18 cellular contexts compared by ENCODE assay signal in genomic region chr20:36550797-36551299, GRCh38. TPM values are rescaled to one million over a fixed set of nuclear protein-coding genes. Genes with fewer than 3 reads are reported as not detected.
DNase-seq lines count a peak whose midpoint lies in the region; ATAC-seq, FAIRE-seq and TF ChIP-seq lines count a peak whose summit lies in the region.
"Had no signal": no experiment of that assay in that cellular context is flagged by ENCODE, and none has a peak within 500 bp of the region (broad histone marks: within the 10 kb centered on the region; RNA-seq: fewer than 3 reads in every experiment).

No MANE protein-coding gene starts in this region.

- intact Hi-C loops in HepG2 (cut with micrococcal nuclease; ENCODE audit: unreplicated experiment) = loop anchor here (10.0 kb wide), 1 partner anchor 204 kb away; no protein-coding TSS in a partner anchor

- no peak overlapping the region; the same call in 1 of the 2 replicates for H3K27ac ChIP-seq in H1 (ENCODE audit: low read depth, low read length)
- no peak overlapping the region for H3K27ac ChIP-seq in HepG2 (ENCODE audit: extremely low read length, insufficient read depth, low read length)
- peak overlapping the region; percentile 77 for H3K27ac ChIP-seq in stomach smooth muscle (ENCODE audit: low read length)
- H3K27ac ChIP-seq: body of pancreas had no signal

- H3K23ac ChIP-seq in H1 (ENCODE audit: insufficient read length) = no peak overlapping the region

- no peak overlapping the region for H2BK12ac ChIP-seq in H1 (ENCODE audit: low read depth, low read length)

- H2AK5ac ChIP-seq in H1 (ENCODE audit: low read depth, low read length) = no peak overlapping the region

- no peak for TF ChIP-seq EP300 in H1 (IDR thresholded peaks at IDR 0.05; ENCODE audit: borderline replicate concordance in 1 of 2, low read depth in 2 of 2, low read length in 2 of 2)
- no peak for TF ChIP-seq EP300 in HepG2 (IDR thresholded peaks at IDR 0.05; ENCODE audit: low read depth in 2 of 2, low read length in 2 of 2)
- no peak for TF ChIP-seq EP300 in HepG2 (CRISPR knock-in tag; IDR thresholded peaks at IDR 0.05; ENCODE audit: borderline replicate concordance)

- no peak for TF ChIP-seq CTCF in H1 (IDR thresholded peaks at IDR 0.05; ENCODE audit: control extremely low read depth in 1 of 3, insufficient read depth in 1 of 3, low read depth in 1 of 3, low read length in 3 of 3)
- no peak for TF ChIP-seq CTCF in HepG2 (CRISPR knock-in tag; IDR thresholded peaks at IDR 0.05)

- 86% methylated on average over 14 of the region's 14 CpGs; no CpG with 5 or more reads in 1 of the 2 experiments for WGBS in H1 (ENCODE audit: extremely low coverage in 1 of 2, insufficient coverage in 1 of 2, insufficient read length in 1 of 2, insufficient replicate concordance in 2 of 2, low coverage in 1 of 2, low lambda C conversion rate in 2 of 2, missing lambda C conversion rate in 1 of 2), 2 experiments
- WGBS in HepG2 (ENCODE audit: low lambda C conversion rate) = 84% methylated on average over 13 of the region's 14 CpGs

- peak; percentile 57 for DNase-seq in HK-2 (ENCODE audit: unreplicated experiment)
- no peak for DNase-seq in H1 (ENCODE audit: low read depth in 1 of 2, low spot score in 2 of 2)
- DNase-seq in HepG2 (ENCODE audit: low spot score) = no peak
- no peak for DNase-seq in left lobe of liver (ENCODE audit: low spot score)
- DNase-seq in activated CD4-positive, alpha-beta T cell treated with anti-CD3 and anti-CD28 coated beads, Interleukin-2, amount 50 U/mL, for 48 hours = no peak
- DNase-seq: activated CD4-positive, CD25-positive, alpha-beta regulatory T cell treated with anti-CD3 and anti-CD28 coated beads, Interleukin-2, amount 50 U/mL, for 72 hours; activated T-cell treated with anti-CD3 and anti-CD28 coated beads, Interleukin-2, amount 50 U/mL, for 24 hours; body of pancreas; NCI-H1105; NCI-H226; OCI-M1; stimulated activated CD4-positive, alpha-beta T cell treated with anti-CD3 and anti-CD28 coated beads, Interleukin-15, amount 100 ng/mL, for 24 hours; T-helper 1 cell had no signal

- no peak for FAIRE-seq in H1 (lab: Jason Lieb, UNC)
- no peak for FAIRE-seq in HepG2 (lab: Jason Lieb, UNC)
- FAIRE-seq: endometrium had no signal

- peaks cover 2% of the 10 kb centered on the region; the same call in 1 of the 2 replicates for H3K79me1 ChIP-seq in H1 (ENCODE audit: low read depth, low read length)

- no peak overlapping the region; the same call in 1 of the 2 replicates for H2BK5ac ChIP-seq in H1 (ENCODE audit: low read depth, low read length)

- no peak overlapping the region for H3K56ac ChIP-seq in H1 (replicated peaks; ENCODE audit: insufficient read length, low read depth, low read length)

- H4K20me1 ChIP-seq in H1 (replicated peaks in 1 of 2; ENCODE audit: control insufficient read depth in 1 of 2, insufficient read depth in 2 of 2, low read length in 2 of 2) = peaks cover 2 to 14% of the 10 kb centered on the region in 2 experiments
- H4K20me1 ChIP-seq in HepG2 (ENCODE audit: insufficient read depth, low read length) = no peaks in the 10 kb centered on the region
- H4K20me1 ChIP-seq: BLaER1 had no signal

- H3K79me2 ChIP-seq in H1 (ENCODE audit: control insufficient read depth in 1 of 2, insufficient read depth in 2 of 2, low read length in 2 of 2) = peaks cover 0 to 13% of the 10 kb centered on the region in 2 experiments; a peak in 1 of 4 replicates
- H3K79me2 ChIP-seq in HepG2 (ENCODE audit: insufficient read depth, low read length) = no peaks in the 10 kb centered on the region

- CTCF ChIA-PET in H1 (lab: Charles Lee; ENCODE audit: partially characterized antibody) = interaction anchor here (0.6 to 3.6 kb wide), 10 partner anchors 9 to 1243 kb away, joined by 3 to 19 read pairs (median 7); partner anchors contain the start of genes MYL9 and RAB5IF
- CTCF ChIA-PET in HepG2 (lab: Yijun Ruan, JAX; ENCODE audit: low intra/inter-chr PET ratio, low total read pairs) = no interaction called here

- H3K27me3 ChIP-seq in H1 (replicated peaks in 1 of 4; ENCODE audit: control insufficient read depth in 3 of 4, extremely low read depth in 1 of 4, insufficient read depth in 3 of 4, low read length in 3 of 4) (no peaks in the 10 kb centered on the region), HepG2 (ENCODE audit: control insufficient read depth in 1 of 2, insufficient read depth in 2 of 2, low read length in 2 of 2) (no peaks in the 10 kb centered on the region), stomach smooth muscle (ENCODE audit: control insufficient read depth in 1 of 2, insufficient read depth in 2 of 2, low read length in 2 of 2) (no peaks in the 10 kb centered on the region)
- H3K27me3 ChIP-seq: BLaER1, body of pancreas had no signal

- BruUV-seq in HepG2 (replicated peaks; lab: Mats Ljungman, UMichigan) = no TSS peak

- peak overlapping the region; percentile 80; the same call in 1 of the 2 replicates for H4K8ac ChIP-seq in H1 (ENCODE audit: extremely low read depth, insufficient read depth, low read length)

- no peak overlapping the region for H2BK15ac ChIP-seq in H1 (ENCODE audit: low read length)

- TF ChIP-seq RAD21 in H1 (IDR thresholded peaks at IDR 0.05 in 1 of 2, conservative IDR thresholded peaks at IDR 0.05 in 1 of 2; ENCODE audit: low read depth in 2 of 2, low read length in 2 of 2) = no peak
- no peak for TF ChIP-seq RAD21 in HepG2 (CRISPR knock-in tag; IDR thresholded peaks at IDR 0.05)

- no peak overlapping the region for H3K18ac ChIP-seq in H1 (ENCODE audit: extremely low read depth, low read length)

- H2BK120ac ChIP-seq in H1 (replicated peaks; ENCODE audit: low read depth, low read length) = no peak overlapping the region

- H3K9me3 ChIP-seq in H1 (ENCODE audit: insufficient read depth in 2 of 2, low read depth in 1 of 2, low read length in 1 of 2) (no peaks in the 10 kb centered on the region), HepG2 (ENCODE audit: low read length) (no peaks in the 10 kb centered on the region), stomach smooth muscle (ENCODE audit: control insufficient read depth in 2 of 2, low read length in 2 of 2) (no peaks in the 10 kb centered on the region)
- H3K9me3 ChIP-seq: BLaER1, body of pancreas had no signal

- no peak overlapping the region for H2BK20ac ChIP-seq in H1 (ENCODE audit: low read length)

- in situ Hi-C loops in HepG2 (cut with HindIII; ENCODE audit: extremely low pct_ligation_motif_present, low pct_unique_long_range_greater_than_20kb) = no loop called here

- no peak overlapping the region for H3K4ac ChIP-seq in H1 (replicated peaks; ENCODE audit: insufficient read length, low read depth, low read length)

- H2AFZ ChIP-seq in H1 (ENCODE audit: low read length) (no peak overlapping the region), HepG2 (ENCODE audit: low read length) (no peak overlapping the region)

- TF ChIP-seq POLR2A in H1 (IDR thresholded peaks at IDR 0.05; ENCODE audit: control extremely low read depth in 1 of 2, low read depth in 2 of 2, low read length in 2 of 2) = 0 out of 3 replicates have a peak, but pooled peaks of 1 of the 2 experiments have one; percentile 15
- no peak for TF ChIP-seq POLR2A in HepG2 (IDR thresholded peaks at IDR 0.05; ENCODE audit: insufficient read depth in 1 of 2, low read depth in 2 of 2, low read length in 2 of 2)

- no peaks in the 10 kb centered on the region for H3K23me2 ChIP-seq in H1 (ENCODE audit: low read depth, low read length)

- H3K4me3 ChIP-seq in H1 (ENCODE audit: extremely low read depth in 1 of 4, insufficient read depth in 2 of 4, low read depth in 3 of 4, low read length in 4 of 4) (no peak overlapping the region), HepG2 (replicated peaks in 1 of 3; ENCODE audit: insufficient read depth in 1 of 3, low read depth in 2 of 3, low read length in 3 of 3) (no peak overlapping the region; a peak in 1 of 6 replicates), stomach smooth muscle (ENCODE audit: low read length in 2 of 2) (no peak overlapping the region)
- H3K4me3 ChIP-seq: BLaER1, body of pancreas had no signal

- H3K4me1 ChIP-seq in H1 (replicated peaks in 1 of 4; ENCODE audit: control insufficient read depth in 3 of 4, insufficient read depth in 4 of 4, low read length in 3 of 4) = no peaks in the 10 kb centered on the region
- peaks cover 51% of the 10 kb centered on the region for H3K4me1 ChIP-seq in HepG2 (ENCODE audit: insufficient read depth, low read length)
- H3K4me1 ChIP-seq in stomach smooth muscle (ENCODE audit: control insufficient read depth, insufficient read depth, low read length) = peaks cover 46% of the 10 kb centered on the region
- H3K4me1 ChIP-seq: body of pancreas had no signal

- no peak overlapping the region for H3K9ac ChIP-seq in H1 (replicated peaks in 1 of 4; ENCODE audit: extremely low read depth in 1 of 4, low read depth in 3 of 4, low read length in 3 of 4)
- H3K9ac ChIP-seq in HepG2 (ENCODE audit: insufficient read depth, low read depth, low read length) = peak overlapping the region; percentile 39; the same call in 1 of the 2 replicates
- H3K9ac ChIP-seq in stomach smooth muscle (ENCODE audit: low read length in 2 of 2) = peak overlapping the region in 1 of 2 donors; percentile 21
- H3K9ac ChIP-seq: BLaER1 had no signal

- H3K36me3 ChIP-seq in H1 (ENCODE audit: control insufficient read depth in 2 of 4, insufficient read depth in 4 of 4, low read length in 3 of 4) (peaks cover 0 to 2% (median 0%) of the 10 kb centered on the region in 4 experiments; a peak in 3 of 8 replicates), HepG2 (replicated peaks in 1 of 2; ENCODE audit: control insufficient read depth in 1 of 2, insufficient read depth in 2 of 2, low read length in 2 of 2) (no peaks in the 10 kb centered on the region), stomach smooth muscle (ENCODE audit: control insufficient read depth in 2 of 2, insufficient read depth in 2 of 2, low read length in 2 of 2) (peaks cover 29% of the 10 kb centered on the region in 2 donors)
- H3K36me3 ChIP-seq: BLaER1 had no signal

- H3K14ac ChIP-seq in H1 (ENCODE audit: insufficient read length) = no peak overlapping the region

- ATAC-seq in HepG2 (no peak), GM21360 (IDR thresholded peaks at IDR 0.05; ENCODE audit: unreplicated experiment) (no peak), HG03108 (IDR thresholded peaks at IDR 0.05; ENCODE audit: unreplicated experiment) (no peak), left lobe of liver (no peak)

- no peak overlapping the region for H4K91ac ChIP-seq in H1 (replicated peaks; ENCODE audit: insufficient read length, low read length)

- H3K4me2 ChIP-seq in H1 (ENCODE audit: insufficient read depth in 1 of 2, low read depth in 2 of 2, low read length in 2 of 2) (no peak overlapping the region), HepG2 (ENCODE audit: low read depth, low read length) (0 out of 2 replicates have a peak overlapping the region, but pooled peaks have one; percentile 38)
- H3K4me2 ChIP-seq: BLaER1 had no signal

- POLR2A ChIA-PET in H1 (lab: Charles Lee; ENCODE audit: partially characterized antibody) (interaction anchor here (0.6 to 3.8 kb wide), 9 partner anchors 9 to 385 kb away, joined by 3 to 13 read pairs (median 4); partner anchors contain the start of genes MYL9 and RAB5IF), HepG2 (lab: Yijun Ruan, JAX) (interaction anchor here (1.4 kb wide), 1 partner anchor 55 kb away, joined by 3 read pairs; the partner anchor contains the start of gene RAB5IF)

- no peak overlapping the region for H4K5ac ChIP-seq in H1 (ENCODE audit: insufficient read length, low read depth, low read length)

RNA-seq across cellular contexts. Expression of gene MYL9, which starts 9.5 kb away (rescaled TPM):
- 193 TPM in 2 replicates for total RNA-seq in H1 (2021; fragmentation: NEBNext Ultra II Directional; extraction: Animal tissue kit (Norgen Biotek cat#: 25700))
- polyA plus RNA-seq in H1 (2011; rRNA removed) (26.8 and 33.6 TPM in 2 replicates), HepG2 (2011; rRNA removed) (0.87 and 1.1 TPM in 2 replicates)
- 26.1 TPM for polyA plus RNA-seq in H1 (2011; cell fraction: cytosol; rRNA removed)
- polyA plus RNA-seq in H1 (2011; cell fraction: nucleus; rRNA removed) = 27.8 TPM
- 116 to 146 TPM (median 142 TPM) in 4 replicates for polyA plus RNA-seq in H1 (2012, experiment 1 of 2)
- polyA plus RNA-seq in H1 (2012, experiment 2 of 2) = 93.0 TPM
- polyA plus RNA-seq in H1 (2013, experiment 1 of 2) = 124 TPM
- polyA plus RNA-seq in H1 (2013, experiment 2 of 2) = 130 TPM
- polyA minus RNA-seq in H1 (2011; rRNA and poly(A)+ RNA removed) = 14.4 and 18.9 TPM in 2 replicates
- polyA minus RNA-seq in H1 (2011; cell fraction: cytosol; rRNA and poly(A)+ RNA removed) = 50.8 TPM
- polyA minus RNA-seq in H1 (2011; cell fraction: nucleus; rRNA and poly(A)+ RNA removed) = 14.0 TPM
- total RNA-seq in HepG2 (2016; rRNA removed; fragmentation: Illumina TruSeq; extraction: Trizol) (2.2 and 2.7 TPM in 2 replicates), left lobe of liver (22.8 TPM)
- total RNA-seq in HepG2 (2016; cell fraction: cytosol; rRNA removed; fragmentation: Illumina TruSeq; extraction: Trizol; ENCODE audit: low read depth) = 0.79 and 0.91 TPM in 2 replicates
- total RNA-seq in HepG2 (2016; cell fraction: insoluble cytoplasmic fraction; rRNA removed; fragmentation: Illumina TruSeq; extraction: Trizol) = 2.5 TPM in 2 replicates
- 1.5 and 2.5 TPM in 2 replicates for total RNA-seq in HepG2 (2016; cell fraction: membrane; rRNA removed; fragmentation: Illumina TruSeq; extraction: Trizol)
- total RNA-seq in HepG2 (2016; cell fraction: nucleus; rRNA removed; fragmentation: Illumina TruSeq; extraction: Trizol) = 1.3 and 1.7 TPM in 2 replicates
- 0.72 and 0.73 TPM in 2 replicates for polyA plus RNA-seq in HepG2 (2011; cell fraction: cytosol; rRNA removed)
- 0.59 and 0.69 TPM in 2 replicates for polyA plus RNA-seq in HepG2 (2011; cell fraction: nucleus; rRNA removed)
- polyA plus RNA-seq in HepG2 (2012) = 1.2 and 1.4 TPM in 2 replicates
- 4.6 and 5.7 TPM in 2 replicates for polyA plus RNA-seq in HepG2 (2016; cell fraction: cytosol; fragmentation: Illumina TruSeq; extraction: Trizol; ENCODE audit: low read depth)
- 10.1 and 12.3 TPM in 2 replicates for polyA plus RNA-seq in HepG2 (2016; cell fraction: insoluble cytoplasmic fraction; fragmentation: Illumina TruSeq; extraction: Trizol; ENCODE audit: low read depth)
- 6.4 and 6.8 TPM in 2 replicates for polyA plus RNA-seq in HepG2 (2016; cell fraction: membrane; fragmentation: Illumina TruSeq; extraction: Trizol; ENCODE audit: low read depth)
- polyA plus RNA-seq in HepG2 (2016; cell fraction: nucleus; fragmentation: Illumina TruSeq; extraction: Trizol; ENCODE audit: insufficient read depth, low read depth) = 8.9 and 9.0 TPM in 2 replicates
- polyA minus RNA-seq in HepG2 (2011; rRNA and poly(A)+ RNA removed; ENCODE audit: low replicate concordance) = 0.72 and 4.7 TPM in 2 replicates
- polyA minus RNA-seq in HepG2 (2011; cell fraction: cytosol; rRNA and poly(A)+ RNA removed) = 0.70 and 0.89 TPM in 2 replicates
- polyA minus RNA-seq in HepG2 (2011; cell fraction: nucleus; rRNA and poly(A)+ RNA removed) = 0.39 and 0.75 TPM in 2 replicates

RNA-seq across cellular contexts. Expression of gene TGIF2, which starts 22.5 kb away (rescaled TPM):
- total RNA-seq in H1 (2021; fragmentation: NEBNext Ultra II Directional; extraction: Animal tissue kit (Norgen Biotek cat#: 25700)) = 76.7 and 77.7 TPM in 2 replicates
- 49.7 and 74.5 TPM in 2 replicates for polyA plus RNA-seq in H1 (2011; rRNA removed)
- polyA plus RNA-seq in H1 (2011; cell fraction: cytosol; rRNA removed) = 47.5 TPM
- polyA plus RNA-seq in H1 (2011; cell fraction: nucleus; rRNA removed) = 57.4 TPM
- 32.6 to 40.3 TPM (median 35.4 TPM) in 4 replicates for polyA plus RNA-seq in H1 (2012, experiment 1 of 2)
- polyA plus RNA-seq in H1 (2012, experiment 2 of 2) = 37.6 TPM
- polyA plus RNA-seq in H1 (2013, experiment 1 of 2) = 52.6 TPM
- polyA plus RNA-seq in H1 (2013, experiment 2 of 2) = 60.1 TPM
- 42.7 and 55.0 TPM in 2 replicates for polyA minus RNA-seq in H1 (2011; rRNA and poly(A)+ RNA removed)
- 37.8 TPM for polyA minus RNA-seq in H1 (2011; cell fraction: cytosol; rRNA and poly(A)+ RNA removed)
- 20.0 TPM for polyA minus RNA-seq in H1 (2011; cell fraction: nucleus; rRNA and poly(A)+ RNA removed)
- total RNA-seq in HepG2 (2016; rRNA removed; fragmentation: Illumina TruSeq; extraction: Trizol) = 53.9 and 60.3 TPM in 2 replicates
- 14.9 and 16.3 TPM in 2 replicates for total RNA-seq in HepG2 (2016; cell fraction: cytosol; rRNA removed; fragmentation: Illumina TruSeq; extraction: Trizol; ENCODE audit: low read depth)
- 49.1 and 52.3 TPM in 2 replicates for total RNA-seq in HepG2 (2016; cell fraction: insoluble cytoplasmic fraction; rRNA removed; fragmentation: Illumina TruSeq; extraction: Trizol)
- total RNA-seq in HepG2 (2016; cell fraction: membrane; rRNA removed; fragmentation: Illumina TruSeq; extraction: Trizol) = 65.6 and 66.2 TPM in 2 replicates
- total RNA-seq in HepG2 (2016; cell fraction: nucleus; rRNA removed; fragmentation: Illumina TruSeq; extraction: Trizol) = 24.2 and 31.3 TPM in 2 replicates
- polyA plus RNA-seq in HepG2 (2011; rRNA removed) = 41.3 and 49.9 TPM in 2 replicates
- polyA plus RNA-seq in HepG2 (2011; cell fraction: cytosol; rRNA removed) = 46.3 and 49.3 TPM in 2 replicates
- 32.5 and 35.0 TPM in 2 replicates for polyA plus RNA-seq in HepG2 (2011; cell fraction: nucleus; rRNA removed)
- polyA plus RNA-seq in HepG2 (2012) = 23.6 and 28.9 TPM in 2 replicates
- polyA plus RNA-seq in HepG2 (2016; cell fraction: cytosol; fragmentation: Illumina TruSeq; extraction: Trizol; ENCODE audit: low read depth) = 12.4 and 13.0 TPM in 2 replicates
- polyA plus RNA-seq in HepG2 (2016; cell fraction: insoluble cytoplasmic fraction; fragmentation: Illumina TruSeq; extraction: Trizol; ENCODE audit: low read depth) = 49.9 and 59.5 TPM in 2 replicates
- polyA plus RNA-seq in HepG2 (2016; cell fraction: membrane; fragmentation: Illumina TruSeq; extraction: Trizol; ENCODE audit: low read depth) = 44.7 and 47.8 TPM in 2 replicates
- 38.6 and 40.7 TPM in 2 replicates for polyA plus RNA-seq in HepG2 (2016; cell fraction: nucleus; fragmentation: Illumina TruSeq; extraction: Trizol; ENCODE audit: insufficient read depth, low read depth)
- 14.1 and 93.1 TPM in 2 replicates for polyA minus RNA-seq in HepG2 (2011; rRNA and poly(A)+ RNA removed; ENCODE audit: low replicate concordance)
- polyA minus RNA-seq in HepG2 (2011; cell fraction: cytosol; rRNA and poly(A)+ RNA removed) = 38.7 and 42.5 TPM in 2 replicates
- 19.2 and 22.9 TPM in 2 replicates for polyA minus RNA-seq in HepG2 (2011; cell fraction: nucleus; rRNA and poly(A)+ RNA removed)
- total RNA-seq in left lobe of liver = 4.6 TPM

RNA-seq across cellular contexts. Expression of gene RAB5IF, which starts 54.7 kb away (rescaled TPM):
- 94.2 and 95.5 TPM in 2 replicates for total RNA-seq in H1 (2021; fragmentation: NEBNext Ultra II Directional; extraction: Animal tissue kit (Norgen Biotek cat#: 25700))
- polyA plus RNA-seq in H1 (2011; rRNA removed) (98.4 and 148 TPM in 2 replicates), HepG2 (2011; rRNA removed) (218 and 261 TPM in 2 replicates)
- polyA plus RNA-seq in H1 (2011; cell fraction: cytosol; rRNA removed) = 114 TPM
- 38.7 TPM for polyA plus RNA-seq in H1 (2011; cell fraction: nucleus; rRNA removed)
- polyA plus RNA-seq in H1 (2012, experiment 1 of 2) = 75.0 to 122 TPM (median 90.1 TPM) in 4 replicates
- polyA plus RNA-seq in H1 (2012, experiment 2 of 2) = 222 TPM
- 120 TPM for polyA plus RNA-seq in H1 (2013, experiment 1 of 2)
- 134 TPM for polyA plus RNA-seq in H1 (2013, experiment 2 of 2)
- 33.6 and 51.7 TPM in 2 replicates for polyA minus RNA-seq in H1 (2011; rRNA and poly(A)+ RNA removed)
- polyA minus RNA-seq in H1 (2011; cell fraction: cytosol; rRNA and poly(A)+ RNA removed) = 50.3 TPM
- polyA minus RNA-seq in H1 (2011; cell fraction: nucleus; rRNA and poly(A)+ RNA removed) = 18.1 TPM
- total RNA-seq in HepG2 (2016; rRNA removed; fragmentation: Illumina TruSeq; extraction: Trizol) (292 and 305 TPM in 2 replicates), left lobe of liver (113 TPM)
- 190 and 258 TPM in 2 replicates for total RNA-seq in HepG2 (2016; cell fraction: cytosol; rRNA removed; fragmentation: Illumina TruSeq; extraction: Trizol; ENCODE audit: low read depth)
- 267 and 306 TPM in 2 replicates for total RNA-seq in HepG2 (2016; cell fraction: insoluble cytoplasmic fraction; rRNA removed; fragmentation: Illumina TruSeq; extraction: Trizol)
- total RNA-seq in HepG2 (2016; cell fraction: membrane; rRNA removed; fragmentation: Illumina TruSeq; extraction: Trizol) = 365 and 437 TPM in 2 replicates
- total RNA-seq in HepG2 (2016; cell fraction: nucleus; rRNA removed; fragmentation: Illumina TruSeq; extraction: Trizol) = 223 and 239 TPM in 2 replicates
- 176 and 232 TPM in 2 replicates for polyA plus RNA-seq in HepG2 (2011; cell fraction: cytosol; rRNA removed)
- 176 and 181 TPM in 2 replicates for polyA plus RNA-seq in HepG2 (2011; cell fraction: nucleus; rRNA removed)
- polyA plus RNA-seq in HepG2 (2012) = 118 and 180 TPM in 2 replicates
- polyA plus RNA-seq in HepG2 (2016; cell fraction: cytosol; fragmentation: Illumina TruSeq; extraction: Trizol; ENCODE audit: low read depth) = 222 and 320 TPM in 2 replicates
- polyA plus RNA-seq in HepG2 (2016; cell fraction: insoluble cytoplasmic fraction; fragmentation: Illumina TruSeq; extraction: Trizol; ENCODE audit: low read depth) = 310 and 340 TPM in 2 replicates
- polyA plus RNA-seq in HepG2 (2016; cell fraction: membrane; fragmentation: Illumina TruSeq; extraction: Trizol; ENCODE audit: low read depth) = 323 and 387 TPM in 2 replicates
- polyA plus RNA-seq in HepG2 (2016; cell fraction: nucleus; fragmentation: Illumina TruSeq; extraction: Trizol; ENCODE audit: insufficient read depth, low read depth) = 436 and 461 TPM in 2 replicates
- 97.1 and 193 TPM in 2 replicates for polyA minus RNA-seq in HepG2 (2011; rRNA and poly(A)+ RNA removed; ENCODE audit: low replicate concordance)
- 56.5 and 59.2 TPM in 2 replicates for polyA minus RNA-seq in HepG2 (2011; cell fraction: cytosol; rRNA and poly(A)+ RNA removed)
- polyA minus RNA-seq in HepG2 (2011; cell fraction: nucleus; rRNA and poly(A)+ RNA removed) = 46.6 and 50.2 TPM in 2 replicates
